In genomic region chr22:45998638-45999378, GRCh38 we compare ENCODE assay signal across 16 cellular contexts. TPM values are rescaled to one million over a fixed set of nuclear protein-coding genes. Genes with fewer than 3 reads are reported as not detected.
A peak's percentile ranks its signal among the peaks of the same experiment; 100 is the strongest.
DNase-seq lines count a peak whose midpoint lies in the region; FAIRE-seq and TF ChIP-seq lines count a peak whose summit lies in the region.
"Had no signal": no experiment of that assay in that cellular context is flagged by ENCODE, and none has a peak within 500 bp of the region (broad histone marks: within the 10 kb centered on the region; RNA-seq: fewer than 3 reads in every experiment).

No MANE protein-coding gene starts in this region.

- no peak overlapping the region for H3K4me3 Mint-ChIP-seq in glutamatergic neuron (ENCODE audit: unreplicated experiment)

- DNase-seq in NCI-H146 treated with DMSO at 0.1 percent for 48 hours (lab: John Stamatoyannopoulos, UW; ENCODE audit: unreplicated experiment) (peak; percentile 17), WERI-Rb-1 (no peak), kidney (peak; percentile 68), A172 (ENCODE audit: low spot score) (no peak), germinal center (ENCODE audit: low spot score) (no peak), glutamatergic neuron (no peak)
- DNase-seq in stimulated activated CD4-positive, alpha-beta T cell treated with anti-CD3 and anti-CD28 coated beads, Interleukin-4, amount 100 ng/mL, for 4 hours, result no peak
- DNase-seq: activated CD8-positive, alpha-beta memory T cell treated with anti-CD3 and anti-CD28 coated beads, Interleukin-2, amount 50 U/mL, for 4 hours; NCI-H1436; retina; stimulated activated naive CD8-positive, alpha-beta T cell treated with anti-CD3 and anti-CD28 coated beads, Interleukin-15, Interleukin-2, amounts not matched to agents 100 U/mL and 50 U/mL, for 24 hours had no signal

- H3K9me3 ChIP-seq in WERI-Rb-1 (ENCODE audit: severe bottlenecking), result no peaks in the 10 kb centered on the region
- no peaks in the 10 kb centered on the region for H3K9me3 ChIP-seq in kidney (ENCODE audit: control insufficient read depth in 1 of 2, low read length in 2 of 2)

- H3K4me1 ChIP-seq in kidney (ENCODE audit: control insufficient read depth in 1 of 2, insufficient read depth in 1 of 2, low read depth in 1 of 2, low read length in 2 of 2), result peaks cover 7 to 44% of the 10 kb centered on the region in 2 donors

- H3K27me3 ChIP-seq in WERI-Rb-1 (ENCODE audit: insufficient read depth, low read depth, severe bottlenecking), result no peaks in the 10 kb centered on the region

- H3K4me1 Mint-ChIP-seq in glutamatergic neuron (ENCODE audit: low read depth, unreplicated experiment), result no peaks in the 10 kb centered on the region

- H3K4me3 ChIP-seq in WERI-Rb-1 (ENCODE audit: low read depth, low read length) (no peak overlapping the region), kidney (ENCODE audit: low read length in 2 of 2) (no peak overlapping the region), skin epidermis (no peak overlapping the region)
- H3K4me3 ChIP-seq: GM12878, K562 had no signal

- intact Hi-C loops in kidney (cut with DNase I), result loop anchor here (10.0 kb wide), 1 partner anchor 306 kb away; no protein-coding TSS in a partner anchor

- H3K9ac ChIP-seq in kidney (ENCODE audit: low read length in 2 of 2), result no peak overlapping the region

- H3K36me3 ChIP-seq in WERI-Rb-1, result no peaks in the 10 kb centered on the region
- H3K36me3 ChIP-seq in kidney (ENCODE audit: control insufficient read depth in 1 of 2, insufficient read depth in 2 of 2, low read length in 2 of 2), result no peaks in the 10 kb centered on the region

- FAIRE-seq in kidney (lab: Jason Lieb, UNC), result no peak
- FAIRE-seq: GM12878, K562 had no signal

- H3K36me3 Mint-ChIP-seq in glutamatergic neuron (ENCODE audit: unreplicated experiment), result no peaks in the 10 kb centered on the region

- no peak overlapping the region for H3K27ac Mint-ChIP-seq in glutamatergic neuron (ENCODE audit: unreplicated experiment)

- peak overlapping the region; percentile 74 for H3K27ac ChIP-seq in WERI-Rb-1
- H3K27ac ChIP-seq in kidney (ENCODE audit: low read depth in 2 of 2, low read length in 2 of 2), result peak overlapping the region; percentile 68 to 74
- H3K27ac ChIP-seq in skin epidermis, result peak overlapping the region in 17 of 21 experiments; percentile 54 to 95 (median 84)

- H3K27me3 Mint-ChIP-seq in glutamatergic neuron (ENCODE audit: unreplicated experiment), result peaks cover 9% of the 10 kb centered on the region

- H3K9me3 Mint-ChIP-seq in glutamatergic neuron (ENCODE audit: unreplicated experiment), result peaks cover 2% of the 10 kb centered on the region

- TF ChIP-seq CTCF in WERI-Rb-1 (IDR thresholded peaks at IDR 0.05; ENCODE audit: low read depth, low read length), result no peak
- no peak for TF ChIP-seq CTCF in kidney (IDR thresholded peaks at IDR 0.05; ENCODE audit: borderline replicate concordance, extremely low read depth, insufficient read depth)
- no peak for TF ChIP-seq CTCF in glutamatergic neuron (IDR thresholded peaks at IDR 0.05; ENCODE audit: partially characterized antibody, unreplicated experiment)

RNA-seq across cellular contexts. Expression of gene WNT7B, which starts 21.8 kb away (rescaled TPM):
- total RNA-seq in kidney (1.6 TPM), glutamatergic neuron (ENCODE audit: unreplicated experiment) (0.37 TPM)
- polyA plus RNA-seq in kidney (ENCODE audit: insufficient read depth, low read depth, low replicate concordance), result 2.4 TPM
- 4.5 and 6.3 TPM in 2 replicates for total RNA-seq in A172 (2014; rRNA removed; shearing (Covaris generic))
- total RNA-seq: dermis microvascular lymphatic vessel endothelial cell, GM12878, K562, SK-MEL-5 had no signal
- polyA plus RNA-seq: K562 had no signal

Comparison
In these comparisons a context has a peak if more than half of its experiments do, and no peak if none do; other contexts are left out.
1. DNase-seq: peak in NCI-H146 treated with DMSO at 0.1 percent for 48 hours (single experiment) and kidney (single experiment); none in WERI-Rb-1 (single experiment), A172 (single experiment), stimulated activated CD4-positive, alpha-beta T cell treated with anti-CD3 and anti-CD28 coated beads, Interleukin-4, amount 100 ng/mL, for 4 hours (0 of 2), germinal center (single experiment) and glutamatergic neuron (single experiment).
2. Peak in every context shown above with its lines, with median percentiles within 50 percentile points of each other: H3K27ac ChIP-seq.